1 cellular context compared by ENCODE assay signal in genomic region chr6:14616611-14617010, GRCh38.
TF ChIP-seq lines count a peak whose summit lies in the region.

No MANE protein-coding gene starts in this region.

TF ChIP-seq in SK-N-SH treated with all-trans-retinoic acid at 6 μM for 48 hours, 23 proteins besides CTCF, POLR2A, EP300 and RAD21 (continued from another document):
- no peak for TF ChIP-seq POU6F1 (CRISPR knock-in tag; IDR thresholded peaks at IDR 0.05; ENCODE audit: borderline replicate concordance, low read depth)
TF ChIP-seq in SK-N-SH treated with all-trans-retinoic acid at 6 μM for 48 hours: peak in this region for 0.
